ENCODE assay signal across 1 cellular context in the genomic region with DNA sequence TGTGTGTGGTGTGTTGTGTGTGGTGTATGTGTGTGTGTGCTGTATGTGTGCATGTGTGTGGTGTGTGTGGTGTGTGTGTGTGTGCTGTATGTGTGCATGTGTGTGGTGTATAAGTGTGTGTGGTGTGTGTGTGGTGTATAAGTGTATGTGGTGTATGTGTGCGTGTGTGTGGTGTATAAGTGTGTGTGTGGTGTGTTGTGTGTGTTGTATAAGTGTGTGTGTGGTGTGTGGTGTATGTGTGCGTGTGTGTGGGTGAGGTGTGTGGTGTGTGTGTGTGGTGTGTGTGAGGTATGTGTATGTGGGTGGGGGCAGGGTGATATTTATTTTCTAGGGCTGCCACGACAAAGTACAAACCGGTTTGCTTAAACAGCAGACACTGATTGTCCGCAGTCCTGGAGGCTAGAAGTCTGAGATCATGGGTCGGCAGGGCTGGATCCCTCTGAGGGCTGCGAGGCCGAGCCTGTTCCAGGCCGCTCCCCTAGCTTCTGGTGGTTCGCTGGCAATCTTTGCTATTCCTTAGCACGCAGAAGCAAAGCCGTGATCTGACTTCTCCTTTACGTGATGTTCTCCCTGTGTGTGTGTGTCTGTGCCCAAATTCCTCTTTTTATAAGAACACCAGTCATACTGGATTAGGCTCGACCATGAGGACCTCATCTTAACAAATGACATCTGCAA.
TF ChIP-seq lines count a peak whose summit lies in the region.

No MANE protein-coding gene starts in this region.

TF ChIP-seq in IMR-90, 13 proteins besides CTCF, POLR2A, EP300 and RAD21 (continued from another document):
- TF ChIP-seq RCOR1 (IDR thresholded peaks at IDR 0.05; ENCODE audit: insufficient replicate concordance, low read length) (no peak), FOS (IDR thresholded peaks at IDR 0.05; ENCODE audit: low read depth, low read length) (no peak), RFX5 (IDR thresholded peaks at IDR 0.05; ENCODE audit: low read depth, low read length) (no peak), MAZ (IDR thresholded peaks at IDR 0.05; ENCODE audit: borderline replicate concordance, low read depth, low read length) (no peak), MAFK (IDR thresholded peaks at IDR 0.05; ENCODE audit: low read depth, low read length) (no peak)
